Comparison of ENCODE assay signal across 25 cellular contexts in the genomic region with DNA sequence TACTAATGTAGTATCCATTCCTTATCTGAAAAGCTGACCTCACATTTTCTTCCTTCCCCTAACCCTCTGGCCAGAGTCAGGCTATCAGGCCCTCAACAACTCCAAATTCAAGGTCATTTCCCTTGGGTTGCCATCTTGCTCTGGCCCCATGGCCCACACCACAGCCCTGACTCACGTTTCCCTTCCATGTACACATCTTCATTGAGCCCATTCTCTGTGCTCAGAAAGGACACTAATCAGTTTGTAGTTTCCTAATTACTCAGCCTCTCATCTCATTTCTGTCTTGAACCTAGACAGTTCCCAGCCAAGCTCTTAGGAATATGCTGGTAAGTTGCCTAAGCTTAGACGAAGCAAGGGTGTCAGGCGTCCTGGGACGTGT. TPM values are rescaled to one million over a fixed set of nuclear protein-coding genes. Genes with fewer than 3 reads are reported as not detected.
DNase-seq lines count a peak whose midpoint lies in the region; ATAC-seq, FAIRE-seq and TF ChIP-seq lines count a peak whose summit lies in the region.
"Had no signal": no experiment of that assay in that cellular context is flagged by ENCODE, and none has a peak within 500 bp of the region (broad histone marks: within the 10 kb centered on the region; RNA-seq: fewer than 3 reads in every experiment).

No MANE protein-coding gene starts in this region.

- H3K4me1 Mint-ChIP-seq in activated CD4-positive, alpha-beta T cell treated with anti-CD3 and anti-CD28 coated beads for 36 hours = peaks cover 25% of the 10 kb centered on the region
- peaks cover 62% of the 10 kb centered on the region for H3K4me1 Mint-ChIP-seq in activated CD8-positive, alpha-beta T cell treated with anti-CD3 and anti-CD28 coated beads, Interleukin-2, amount 10 ng/mL, durations not matched to agents 7 days and 5 days (ENCODE audit: low read depth)
- H3K4me1 Mint-ChIP-seq in endothelial cell (ENCODE audit: unreplicated experiment) = no peaks in the 10 kb centered on the region

- peak overlapping the region; percentile 72 for H3K27ac Mint-ChIP-seq in activated CD4-positive, alpha-beta T cell treated with anti-CD3 and anti-CD28 coated beads for 36 hours
- H3K27ac Mint-ChIP-seq in activated CD8-positive, alpha-beta T cell treated with anti-CD3 and anti-CD28 coated beads, Interleukin-2, amount 10 ng/mL, durations not matched to agents 7 days and 5 days = peak overlapping the region; percentile 67
- peak overlapping the region; percentile 34 for H3K27ac Mint-ChIP-seq in endothelial cell (ENCODE audit: unreplicated experiment)
- H3K27ac Mint-ChIP-seq: memory B cell had no signal

- H3K27me3 Mint-ChIP-seq in activated CD4-positive, alpha-beta T cell treated with anti-CD3 and anti-CD28 coated beads for 36 hours = peaks cover 7% of the 10 kb centered on the region
- peaks cover 4% of the 10 kb centered on the region for H3K27me3 Mint-ChIP-seq in activated CD8-positive, alpha-beta T cell treated with anti-CD3 and anti-CD28 coated beads, Interleukin-2, amount 10 ng/mL, durations not matched to agents 7 days and 5 days (ENCODE audit: low read depth)
- peaks cover 7% of the 10 kb centered on the region for H3K27me3 Mint-ChIP-seq in endothelial cell (ENCODE audit: unreplicated experiment)
- H3K27me3 Mint-ChIP-seq: memory B cell had no signal

- peak; percentile 51 for DNase-seq in activated CD4-positive, alpha-beta T cell treated with anti-CD3 and anti-CD28 coated beads for 36 hours
- DNase-seq in activated CD4-positive, alpha-beta T cell treated with anti-CD3 and anti-CD28 coated beads, Interleukin-2, amount 50 U/mL, for 1 hour = no peak
- no peak for DNase-seq in GM18507 (ENCODE audit: extremely low spot score, insufficient read length, low read depth)
- DNase-seq in activated CD8-positive, alpha-beta T cell treated with anti-CD3 and anti-CD28 coated beads, Interleukin-2, amount 10 ng/mL, durations not matched to agents 7 days and 5 days = no peak
- DNase-seq in endothelial cell (ENCODE audit: low spot score) = no peak
- no peak for DNase-seq in NCI-H187 treated with DMSO at 0.1 percent for 48 hours (lab: John Stamatoyannopoulos, UW)
- no peak for DNase-seq in SHP77 (lab: John Stamatoyannopoulos, UW)
- DNase-seq: activated effector memory CD4-positive, alpha-beta T cell treated with Interleukin-2 at 50 U/mL for 16 hours; amygdala; Calu3; GM23248; kidney; naive B cell; NCI-H146; NCI-H2171; NCI-H526; retina had no signal

- FAIRE-seq in GM18507 (lab: Jason Lieb, UNC) = peak; percentile 38
- FAIRE-seq: A204.1, kidney had no signal

- intact Hi-C loops in activated CD4-positive, alpha-beta T cell treated with anti-CD3 and anti-CD28 coated beads for 36 hours (cut with DNase I, micrococcal nuclease) = no loop called here

- H3K36me3 Mint-ChIP-seq in activated CD4-positive, alpha-beta T cell treated with anti-CD3 and anti-CD28 coated beads for 36 hours (ENCODE audit: low read depth) = no peaks in the 10 kb centered on the region
- H3K36me3 Mint-ChIP-seq in activated CD8-positive, alpha-beta T cell treated with anti-CD3 and anti-CD28 coated beads, Interleukin-2, amount 10 ng/mL, durations not matched to agents 7 days and 5 days (ENCODE audit: low read depth) = peaks cover 6% of the 10 kb centered on the region
- H3K36me3 Mint-ChIP-seq in endothelial cell (ENCODE audit: low read depth, unreplicated experiment) = peaks cover 4% of the 10 kb centered on the region
- H3K36me3 Mint-ChIP-seq: memory B cell, naive B cell had no signal

- peak; percentile 52 for ATAC-seq in activated CD4-positive, alpha-beta T cell treated with anti-CD3 and anti-CD28 coated beads for 36 hours
- ATAC-seq in activated CD8-positive, alpha-beta T cell treated with anti-CD3 and anti-CD28 coated beads, Interleukin-2, amount 10 ng/mL, durations not matched to agents 7 days and 5 days = no peak
- no peak for ATAC-seq in HG03196 (IDR thresholded peaks at IDR 0.05; ENCODE audit: unreplicated experiment)
- ATAC-seq: gastroesophageal sphincter had no signal

- H3K9me3 Mint-ChIP-seq in activated CD4-positive, alpha-beta T cell treated with anti-CD3 and anti-CD28 coated beads for 36 hours (ENCODE audit: low read depth) = no peaks in the 10 kb centered on the region
- no peaks in the 10 kb centered on the region for H3K9me3 Mint-ChIP-seq in activated CD8-positive, alpha-beta T cell treated with anti-CD3 and anti-CD28 coated beads, Interleukin-2, amount 10 ng/mL, durations not matched to agents 7 days and 5 days (ENCODE audit: insufficient read depth)
- H3K9me3 Mint-ChIP-seq in endothelial cell (ENCODE audit: unreplicated experiment) = no peaks in the 10 kb centered on the region
- H3K9me3 Mint-ChIP-seq: memory B cell had no signal

- CTCF ChIA-PET in activated CD4-positive, alpha-beta T cell treated with anti-CD3 and anti-CD28 coated beads for 36 hours (lab: Charles Lee) = no interaction called here
- CTCF ChIA-PET in activated CD8-positive, alpha-beta T cell treated with anti-CD3 and anti-CD28 coated beads, Interleukin-2, amount 10 ng/mL, durations not matched to agents 7 days and 5 days (lab: Charles Lee) = interaction anchor here (1.6 to 2.6 kb wide), 3 partner anchors 26 to 48 kb away, joined by 4 to 18 read pairs (median 7); no protein-coding TSS in a partner anchor

- POLR2A ChIA-PET in activated CD4-positive, alpha-beta T cell treated with anti-CD3 and anti-CD28 coated beads for 36 hours (lab: Charles Lee) = no interaction called here
- POLR2A ChIA-PET in activated CD8-positive, alpha-beta T cell treated with anti-CD3 and anti-CD28 coated beads, Interleukin-2, amount 10 ng/mL, durations not matched to agents 7 days and 5 days (lab: Charles Lee) = no interaction called here

- TF ChIP-seq CTCF in endothelial cell (IDR thresholded peaks at IDR 0.05; ENCODE audit: unreplicated experiment) = no peak

- H3K4me3 Mint-ChIP-seq in activated CD4-positive, alpha-beta T cell treated with anti-CD3 and anti-CD28 coated beads for 36 hours = no peak overlapping the region
- H3K4me3 Mint-ChIP-seq in activated CD8-positive, alpha-beta T cell treated with anti-CD3 and anti-CD28 coated beads, Interleukin-2, amount 10 ng/mL, durations not matched to agents 7 days and 5 days = no peak overlapping the region
- H3K4me3 Mint-ChIP-seq in endothelial cell (ENCODE audit: unreplicated experiment) = no peak overlapping the region
- H3K4me3 Mint-ChIP-seq: memory B cell had no signal

RNA-seq across cellular contexts. Expression of a gene that starts 14.9 kb away (rescaled TPM):
- total RNA-seq in activated CD4-positive, alpha-beta T cell treated with anti-CD3 and anti-CD28 coated beads for 36 hours = not detected
- total RNA-seq in activated CD8-positive, alpha-beta T cell treated with anti-CD3 and anti-CD28 coated beads, Interleukin-2, amount 10 ng/mL, durations not matched to agents 7 days and 5 days = under 1 TPM; 0.31 to 0.37 TPM
- not detected for total RNA-seq in endothelial cell (ENCODE audit: unreplicated experiment)
- total RNA-seq: Calu3, cardiac muscle cell, GM23248, kidney, M059J, osteoblast had no signal

RNA-seq across cellular contexts. Expression of a gene that starts 31.0 kb away (rescaled TPM):
- not detected for total RNA-seq in activated CD4-positive, alpha-beta T cell treated with anti-CD3 and anti-CD28 coated beads for 36 hours
- not detected for total RNA-seq in activated CD8-positive, alpha-beta T cell treated with anti-CD3 and anti-CD28 coated beads, Interleukin-2, amount 10 ng/mL, durations not matched to agents 7 days and 5 days
- not detected for total RNA-seq in endothelial cell (ENCODE audit: unreplicated experiment)
- total RNA-seq: Calu3, GM23248, kidney, M059J, osteoblast had no signal

RNA-seq across cellular contexts. Expression of a gene that starts 50.2 kb away (rescaled TPM):
- not detected for total RNA-seq in activated CD4-positive, alpha-beta T cell treated with anti-CD3 and anti-CD28 coated beads for 36 hours
- not detected for total RNA-seq in activated CD8-positive, alpha-beta T cell treated with anti-CD3 and anti-CD28 coated beads, Interleukin-2, amount 10 ng/mL, durations not matched to agents 7 days and 5 days
- 0.77 TPM for total RNA-seq in endothelial cell (ENCODE audit: unreplicated experiment)
- total RNA-seq: Calu3, cardiac muscle cell, esophagus muscularis mucosa, gastroesophageal sphincter, GM23248, kidney, M059J, osteoblast had no signal
